ENCODE assay signal across 8 cellular contexts in genomic region chr1:33470495-33471012, GRCh38. TPM values are rescaled to one million over a fixed set of nuclear protein-coding genes. Genes with fewer than 3 reads are reported as not detected.
A peak's percentile ranks its signal among the peaks of the same experiment; 100 is the strongest.
DNase-seq lines count a peak whose midpoint lies in the region; ATAC-seq lines count a peak whose summit lies in the region.

No MANE protein-coding gene starts in this region.

- H3K4ac ChIP-seq in mesendoderm (ENCODE audit: low read depth, low read length): no peak overlapping the region

- no peak overlapping the region for H3K56ac ChIP-seq in mesendoderm (ENCODE audit: low read length)

- no peak overlapping the region for H4K8ac ChIP-seq in mesendoderm (ENCODE audit: low read depth, low read length)

- no peak overlapping the region for H3K4me3 Mint-ChIP-seq in activated CD4-positive, alpha-beta memory T cell treated with anti-CD3 and anti-CD28 coated beads for 36 hours
- H3K4me3 Mint-ChIP-seq in effector memory CD8-positive, alpha-beta T cell: no peak overlapping the region

- POLR2A ChIA-PET in activated CD4-positive, alpha-beta memory T cell treated with anti-CD3 and anti-CD28 coated beads for 36 hours (lab: Charles Lee): no interaction called here

- H4K5ac ChIP-seq in mesendoderm (ENCODE audit: low read length): no peak overlapping the region

- H3K36me3 ChIP-seq in mesendoderm (ENCODE audit: control insufficient read depth, insufficient read depth, low read length): no peaks in the 10 kb centered on the region

- H3K18ac ChIP-seq in mesendoderm (ENCODE audit: low read length): no peak overlapping the region

- H3K79me1 ChIP-seq in mesendoderm (ENCODE audit: low read length): peaks cover 3% of the 10 kb centered on the region

- H3K4me3 ChIP-seq in mesendoderm (ENCODE audit: low read length): no peak overlapping the region

- CTCF ChIA-PET in activated CD4-positive, alpha-beta memory T cell treated with anti-CD3 and anti-CD28 coated beads for 36 hours (lab: Charles Lee): interaction anchor here (0.8 to 8.2 kb wide), 21 partner anchors 10 to 373 kb away, joined by 3 to 97 read pairs (median 4); no protein-coding TSS in a partner anchor

- no CpG with 5 or more reads among the region's 11 CpGs for WGBS in mesendoderm (ENCODE audit: extremely low coverage, insufficient coverage, low lambda C conversion rate)

- H3K4me2 ChIP-seq in mesendoderm (ENCODE audit: low read length): no peak overlapping the region

- intact Hi-C loops in activated CD4-positive, alpha-beta memory T cell treated with anti-CD3 and anti-CD28 coated beads for 36 hours (cut with micrococcal nuclease): loop anchor here (1.0 to 5.0 kb wide), 2 partner anchors 103 to 175 kb away; no protein-coding TSS in a partner anchor

- H3K4me1 ChIP-seq in mesendoderm (ENCODE audit: control insufficient read depth, low read depth, low read length): peaks cover 3% of the 10 kb centered on the region

- H3K27me3 Mint-ChIP-seq in activated CD4-positive, alpha-beta memory T cell treated with anti-CD3 and anti-CD28 coated beads for 36 hours: no peaks in the 10 kb centered on the region
- peaks cover 4 to 9% of the 10 kb centered on the region in 2 donors for H3K27me3 Mint-ChIP-seq in effector memory CD8-positive, alpha-beta T cell

- H3K27ac ChIP-seq in mesendoderm (ENCODE audit: low read depth, low read length): no peak overlapping the region

- no peak overlapping the region for H3K23ac ChIP-seq in mesendoderm (ENCODE audit: low read length)

- H3K27me3 ChIP-seq in mesendoderm (ENCODE audit: insufficient read depth, low read length, poor library complexity): no peaks in the 10 kb centered on the region

- H3K36me3 Mint-ChIP-seq in activated CD4-positive, alpha-beta memory T cell treated with anti-CD3 and anti-CD28 coated beads for 36 hours: no peaks in the 10 kb centered on the region
- H3K36me3 Mint-ChIP-seq in effector memory CD8-positive, alpha-beta T cell (ENCODE audit: insufficient read depth): peaks cover 8% of the 10 kb centered on the region

- no peak overlapping the region for H2BK15ac ChIP-seq in mesendoderm (replicated peaks; ENCODE audit: low read depth)

- no peak overlapping the region for H3K9ac ChIP-seq in mesendoderm (ENCODE audit: low read length)

- ATAC-seq in HG03460 (IDR thresholded peaks at IDR 0.05; ENCODE audit: unreplicated experiment): peak; percentile 38
- ATAC-seq in effector memory CD8-positive, alpha-beta T cell (replicated peaks): peak; percentile 60
- no peak for ATAC-seq in HG03097 (IDR thresholded peaks at IDR 0.05; ENCODE audit: low FRiP score, unreplicated experiment)

- H2BK5ac ChIP-seq in mesendoderm (ENCODE audit: low read length): no peak overlapping the region

- peak; percentile 83 for DNase-seq in Daoy (ENCODE audit: low read depth)
- peak; percentile 73 for DNase-seq in NCI-H69 (lab: John Stamatoyannopoulos, UW)
- DNase-seq in activated CD4-positive, alpha-beta memory T cell treated with anti-CD3 and anti-CD28 coated beads for 36 hours: peak; percentile 76
- peak; percentile 33 to 44 (median 43) for DNase-seq in effector memory CD8-positive, alpha-beta T cell
- DNase-seq in mesendoderm: peak; percentile 83
- DNase-seq in stimulated activated CD8-positive, alpha-beta memory T cell treated with anti-CD3 and anti-CD28 coated beads, Interleukin-15, amount 100 ng/mL, for 4 hours (ENCODE audit: low read depth in 2 of 2): peak; percentile 8 to 12

- H3K9me3 Mint-ChIP-seq in activated CD4-positive, alpha-beta memory T cell treated with anti-CD3 and anti-CD28 coated beads for 36 hours: no peaks in the 10 kb centered on the region
- H3K9me3 Mint-ChIP-seq in effector memory CD8-positive, alpha-beta T cell: no peaks in the 10 kb centered on the region

- no peak overlapping the region for H2BK120ac ChIP-seq in mesendoderm (ENCODE audit: low read depth, low read length)

- H3K4me1 Mint-ChIP-seq in activated CD4-positive, alpha-beta memory T cell treated with anti-CD3 and anti-CD28 coated beads for 36 hours (ENCODE audit: low read depth): peaks cover 27% of the 10 kb centered on the region
- peaks cover 16 to 22% of the 10 kb centered on the region in 2 donors for H3K4me1 Mint-ChIP-seq in effector memory CD8-positive, alpha-beta T cell (ENCODE audit: low read depth in 2 of 2)

- H3K27ac Mint-ChIP-seq in activated CD4-positive, alpha-beta memory T cell treated with anti-CD3 and anti-CD28 coated beads for 36 hours: no peak overlapping the region
- H3K27ac Mint-ChIP-seq in effector memory CD8-positive, alpha-beta T cell: no peak overlapping the region

- no peaks in the 10 kb centered on the region for H3K79me2 ChIP-seq in mesendoderm (ENCODE audit: control insufficient read depth, insufficient read depth, low read length)

- no peak overlapping the region for H2AK5ac ChIP-seq in mesendoderm (ENCODE audit: low read length)

RNA-seq across cellular contexts. Expression of gene ZSCAN20, which starts 1.9 kb away (rescaled TPM):
- 5.5 and 9.1 TPM in 2 replicates for total RNA-seq in Daoy (2014; rRNA removed; shearing (Covaris generic))
- total RNA-seq in activated CD4-positive, alpha-beta memory T cell treated with anti-CD3 and anti-CD28 coated beads for 36 hours: 1 to 10 TPM; 3.8 to 4.1 TPM
- 0.60 TPM for polyA plus RNA-seq in mesendoderm (2013, experiment 1 of 2)
- polyA plus RNA-seq in mesendoderm (2013, experiment 2 of 2): 0.67 TPM

RNA-seq across cellular contexts. Expression of gene PHC2, which starts 39.7 kb away (rescaled TPM):
- 101 and 108 TPM in 2 replicates for total RNA-seq in Daoy (2014; rRNA removed; shearing (Covaris generic))
- 10 to 100 TPM; 21.4 to 22.5 TPM for total RNA-seq in activated CD4-positive, alpha-beta memory T cell treated with anti-CD3 and anti-CD28 coated beads for 36 hours
- polyA plus RNA-seq in mesendoderm (2013, experiment 1 of 2): 4.1 TPM
- polyA plus RNA-seq in mesendoderm (2013, experiment 2 of 2): 4.4 TPM

Comparison
In these comparisons a context has a peak if more than half of its experiments do, and no peak if none do; other contexts are left out.
1. DNase-seq: peak in every context shown above with its lines; median percentile 83 in Daoy; 83 in mesendoderm; 76 in activated CD4-positive, alpha-beta memory T cell treated with anti-CD3 and anti-CD28 coated beads for 36 hours; 73 in NCI-H69; 43 in effector memory CD8-positive, alpha-beta T cell; 10 in stimulated activated CD8-positive, alpha-beta memory T cell treated with anti-CD3 and anti-CD28 coated beads, Interleukin-15, amount 100 ng/mL, for 4 hours.